23 cellular contexts compared by ENCODE assay signal in the genomic region with DNA sequence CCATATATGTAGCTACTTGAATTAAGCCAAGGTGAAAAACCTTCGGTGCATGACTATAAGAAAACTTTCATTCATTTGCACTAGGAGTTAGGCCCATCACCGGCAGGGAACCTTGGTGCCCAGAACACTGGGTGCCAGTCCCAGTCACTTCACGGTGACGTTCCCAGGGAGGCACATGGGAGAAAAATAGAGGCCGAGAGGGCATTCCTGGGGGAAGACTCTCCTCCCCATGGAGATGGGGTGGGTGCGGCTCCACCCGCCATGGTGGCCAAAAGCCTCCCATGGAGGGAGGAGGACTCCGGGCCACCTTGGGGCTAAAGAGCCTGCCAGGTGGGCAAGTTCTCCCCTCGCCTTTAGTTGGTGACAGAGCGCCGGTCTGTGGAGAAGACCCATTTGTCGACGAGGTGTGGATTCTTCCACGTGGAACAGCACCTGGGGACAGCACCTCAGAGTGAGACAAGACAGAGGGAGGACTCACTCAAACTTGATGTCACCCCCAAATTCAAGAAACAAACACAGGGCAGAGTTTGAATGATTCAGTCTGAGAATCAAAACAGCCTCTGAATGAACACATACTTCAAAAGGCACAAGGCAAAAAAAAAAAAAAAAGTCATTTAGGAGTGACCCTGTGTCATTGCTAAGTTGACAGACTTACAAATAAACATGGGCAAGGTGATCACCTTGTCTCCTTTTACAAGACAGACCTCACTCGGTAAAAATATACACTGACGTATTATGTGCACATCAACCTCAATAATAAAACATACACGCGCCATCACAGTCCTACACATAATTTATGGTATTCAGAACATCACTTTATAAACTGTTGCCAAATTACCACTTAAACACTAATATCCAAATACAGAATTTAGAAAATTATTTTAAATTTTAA. TPM values are rescaled to one million over a fixed set of nuclear protein-coding genes. Genes with fewer than 3 reads are reported as not detected.
A peak's percentile ranks its signal among the peaks of the same experiment; 100 is the strongest.
DNase-seq lines count a peak whose midpoint lies in the region; ATAC-seq and TF ChIP-seq lines count a peak whose summit lies in the region.
"Had no signal": no experiment of that assay in that cellular context is flagged by ENCODE, and none has a peak within 500 bp of the region (broad histone marks: within the 10 kb centered on the region; RNA-seq: fewer than 3 reads in every experiment).

No MANE protein-coding gene starts in this region.

- TF ChIP-seq POLR2A in gastrocnemius medialis (IDR thresholded peaks at IDR 0.05) = no peak

- H3K4me3 ChIP-seq in gastrocnemius medialis = no peak overlapping the region
- H3K4me3 ChIP-seq in H7 (ENCODE audit: insufficient read depth, low read depth, low read length) = no peak overlapping the region
- H3K4me3 ChIP-seq: A549; BLaER1 treated with 17β-estradiol and CSF1 and Interleukin-3, amounts not matched to agents 10 nM and 100 nM; SJCRH30 had no signal

- H3K27me3 ChIP-seq in gastrocnemius medialis = no peaks in the 10 kb centered on the region
- H3K27me3 ChIP-seq in H7 (ENCODE audit: control insufficient read depth, insufficient read depth, low read length) = no peaks in the 10 kb centered on the region
- H3K27me3 ChIP-seq: BLaER1 treated with 17β-estradiol and CSF1 and Interleukin-3, amounts not matched to agents 10 nM and 100 nM; SJCRH30 had no signal

- peak overlapping the region in 3 of 4 donors; percentile 30 to 61 (median 57) for H3K27ac ChIP-seq in gastrocnemius medialis
- H3K27ac ChIP-seq: A549; BLaER1 treated with 17β-estradiol and CSF1 and Interleukin-3, amounts not matched to agents 10 nM and 100 nM; SJCRH30 had no signal

- H3K36me3 ChIP-seq in gastrocnemius medialis (peaks cover 0 to 42% of the 10 kb centered on the region in 2 donors), H7 (replicated peaks; ENCODE audit: control insufficient read depth, insufficient read depth, low read length) (peaks cover 6% of the 10 kb centered on the region)
- H3K36me3 ChIP-seq: SJCRH30 had no signal

- DNase-seq in cardiac septum (ENCODE audit: low spot score) (peak; percentile 61), Right ventricle myocardium superior (no peak), mesenteric fat pad (ENCODE audit: low spot score) (peak; percentile 82), gastrocnemius medialis (no peak), H7 (no peak)
- DNase-seq: AML-193; CD4-positive, alpha-beta T cell; IMR-90; KG1; MM.1S; NCI-H2029; NCI-H446 treated with DMSO at 0.1 percent for 48 hours; NCI-H526; NCI-H82; NK-92 treated with Interleukin-12 subunit alpha and Interleukin-12 subunit beta, amount 100 ng/mL, for 24 hours; PC-3; SJCRH30 had no signal

- H3K4me1 ChIP-seq in gastrocnemius medialis = peaks cover 11 to 33% of the 10 kb centered on the region in 2 donors
- H3K4me1 ChIP-seq: A549; BLaER1 treated with 17β-estradiol and CSF1 and Interleukin-3, amounts not matched to agents 10 nM and 100 nM; SJCRH30 had no signal

- in situ Hi-C loops in gastrocnemius medialis (cut with MboI; ENCODE audit: low sequenced_read_pairs in 4 of 4) = no loop called here

- intact Hi-C loops in cardiac septum (cut with DNase I) = no loop called here
- intact Hi-C loops in Right ventricle myocardium superior (cut with DNase I) = no loop called here
- intact Hi-C loops in gastrocnemius medialis (cut with DNase I; ENCODE audit: low total_unique reads) = no loop called here

- H3K9me3 ChIP-seq in gastrocnemius medialis = no peaks in the 10 kb centered on the region
- H3K9me3 ChIP-seq: A549; BLaER1 treated with 17β-estradiol and CSF1 and Interleukin-3, amounts not matched to agents 10 nM and 100 nM; SJCRH30 had no signal

- no peak for TF ChIP-seq CTCF in gastrocnemius medialis (IDR thresholded peaks at IDR 0.05 in 4 of 5, conservative IDR thresholded peaks at IDR 0.05 in 1 of 5)

- ATAC-seq in Right ventricle myocardium superior (ENCODE audit: poor library complexity) (no peak), gastrocnemius medialis (peak; percentile 33 to 44), GM19351 (IDR thresholded peaks at IDR 0.05; ENCODE audit: unreplicated experiment) (no peak), GM19397 (IDR thresholded peaks at IDR 0.05; ENCODE audit: unreplicated experiment) (no peak)
- ATAC-seq: A549, HCT116, PC-3 had no signal

RNA-seq across cellular contexts. Expression of a gene that starts 38.6 kb away (rescaled TPM):
- total RNA-seq in cardiac septum (22.0 TPM), Right ventricle myocardium superior (16.1 TPM), mesenteric fat pad (29.4 TPM), gastrocnemius medialis (10 to 100 TPM; 40.9 to 54.2 (median 45.4) TPM)
- 27.2 and 33.2 TPM in 2 replicates for total RNA-seq in H7 (2014; rRNA removed; shearing (Covaris generic))

RNA-seq across cellular contexts. Expression of a gene that starts 42.4 kb away (rescaled TPM):
- total RNA-seq in cardiac septum (not detected), Right ventricle myocardium superior (not detected), mesenteric fat pad (not detected), gastrocnemius medialis (not detected)
- total RNA-seq in H7 (2014; rRNA removed; shearing (Covaris generic)) = 0.24 and 1.5 TPM in 2 replicates
- total RNA-seq: CD4-positive, alpha-beta T cell; H1; IMR-90; PC-3; SJCRH30 had no signal

Comparison
In these comparisons a context has a peak if more than half of its experiments do, and no peak if none do; other contexts are left out.
1. DNase-seq: peak in cardiac septum (single experiment) and mesenteric fat pad (single experiment); none in Right ventricle myocardium superior (single experiment), gastrocnemius medialis (0 of 2) and H7 (single experiment).
2. ATAC-seq: peak in gastrocnemius medialis (2 of 2); none in Right ventricle myocardium superior (single experiment), GM19351 (single experiment) and GM19397 (single experiment).